15 cellular contexts compared by ENCODE assay signal in the genomic region with DNA sequence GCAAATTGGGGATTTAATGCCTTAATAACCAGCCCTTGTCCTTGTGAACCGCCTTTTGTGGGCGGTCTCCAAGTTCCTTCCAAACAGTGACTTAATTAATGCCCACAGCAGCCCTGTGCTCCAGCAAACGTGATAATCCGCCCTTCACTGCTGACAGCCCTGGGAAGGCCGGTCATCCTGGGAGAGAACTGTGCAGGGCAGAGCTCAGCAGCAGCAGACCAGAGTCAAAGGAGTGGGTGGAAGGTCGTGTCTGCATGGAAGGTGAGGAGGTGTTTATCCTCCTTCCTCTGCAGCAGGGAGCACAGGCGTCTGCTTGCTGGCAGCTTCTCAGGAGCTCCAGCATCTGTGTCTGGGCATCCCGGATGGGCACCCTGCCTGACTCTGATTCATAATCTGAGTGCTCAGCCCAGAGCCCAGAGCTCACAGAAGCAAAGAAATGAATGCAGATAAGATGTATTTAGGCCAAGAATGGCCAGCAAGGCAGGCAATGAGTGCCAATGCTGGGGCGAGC.
DNase-seq lines count a peak whose midpoint lies in the region; ATAC-seq, FAIRE-seq and TF ChIP-seq lines count a peak whose summit lies in the region.
"Had no signal": no experiment of that assay in that cellular context is flagged by ENCODE, and none has a peak within 500 bp of the region (broad histone marks: within the 10 kb centered on the region; RNA-seq: fewer than 3 reads in every experiment).

No MANE protein-coding gene starts in this region.

- H3K36me3 ChIP-seq in astrocyte (ENCODE audit: insufficient read depth, low read length) (no peaks in the 10 kb centered on the region), heart right ventricle (no peaks in the 10 kb centered on the region), rectal smooth muscle tissue (ENCODE audit: control insufficient read depth, insufficient read depth, low read length) (no peaks in the 10 kb centered on the region), SJCRH30 (no peaks in the 10 kb centered on the region)
- H3K36me3 ChIP-seq in CD4-positive, alpha-beta memory T cell (ENCODE audit: insufficient read depth, low read length), result no peaks in the 10 kb centered on the region
- H3K36me3 ChIP-seq: transverse colon had no signal

- H2AFZ ChIP-seq in astrocyte (ENCODE audit: low read depth, low read length), result peak overlapping the region; percentile 44

- CTCF ChIA-PET in CD4-positive, alpha-beta memory T cell (lab: Charles Lee; ENCODE audit: partially characterized antibody), result no interaction called here

- FAIRE-seq in astrocyte (lab: Jason Lieb, UNC), result no peak

- H3K36me3 Mint-ChIP-seq in astrocyte (ENCODE audit: low read depth, unreplicated experiment), result peaks cover 1% of the 10 kb centered on the region
- H3K36me3 Mint-ChIP-seq in immature natural killer cell, result no peaks in the 10 kb centered on the region
- H3K36me3 Mint-ChIP-seq in CD4-positive, alpha-beta memory T cell, result no peaks in the 10 kb centered on the region
- H3K36me3 Mint-ChIP-seq: natural killer cell treated with Interleukin-12 subunit alpha and Interleukin-12 subunit beta and Interleukin-15 and Interleukin-18, amount 100 ng/mL, for 72 hours had no signal

- H3K4me3 Mint-ChIP-seq in astrocyte (ENCODE audit: unreplicated experiment) (no peak overlapping the region), immature natural killer cell (no peak overlapping the region)
- no peak overlapping the region for H3K4me3 Mint-ChIP-seq in CD4-positive, alpha-beta memory T cell
- H3K4me3 Mint-ChIP-seq: dendritic cell treated with granulocyte-macrophage colony-stimulating factor and Interleukin-4, amounts not matched to agents 40 ng/mL and 50 ng/mL, for 4 days; natural killer cell treated with Interleukin-12 subunit alpha and Interleukin-12 subunit beta and Interleukin-15 and Interleukin-18, amount 100 ng/mL, for 72 hours; T-helper 2 cell treated with Interferon-gamma antibody and Interleukin-4, amounts not matched to agents 5 μg/mL and 100 μg/mL, for 36 hours had no signal

- H3K4me3 ChIP-seq in astrocyte (ENCODE audit: insufficient read depth, low read depth, low read length) (no peak overlapping the region), heart right ventricle (no peak overlapping the region), rectal smooth muscle tissue (ENCODE audit: low read length) (no peak overlapping the region), SJCRH30 (no peak overlapping the region)
- H3K4me3 ChIP-seq in CD4-positive, alpha-beta memory T cell (ENCODE audit: low read length in 2 of 2), result no peak overlapping the region
- H3K4me3 ChIP-seq: transverse colon had no signal

- ATAC-seq in heart right ventricle (peak; percentile 32 to 91 (median 74)), GM18870 (IDR thresholded peaks at IDR 0.05; ENCODE audit: unreplicated experiment) (no peak)
- ATAC-seq: natural killer cell treated with Interleukin-12 subunit alpha and Interleukin-12 subunit beta and Interleukin-15 and Interleukin-18, amount 100 ng/mL, for 72 hours had no signal

- intact Hi-C loops in heart right ventricle (cut with DNase I), result loop anchor here in 1 of 10 donors (5.0 kb wide), 1 partner anchor 38 kb away; no protein-coding TSS in a partner anchor
- intact Hi-C loops in CD4-positive, alpha-beta memory T cell (cut with micrococcal nuclease), result no loop called here

- H3K27ac ChIP-seq in astrocyte (ENCODE audit: low read depth, low read length) (peak overlapping the region; percentile 59), heart right ventricle (peak overlapping the region in 4 of 10 donors; percentile 19 to 61 (median 28)), rectal smooth muscle tissue (ENCODE audit: low read depth, low read length) (peak overlapping the region; percentile 6), SJCRH30 (no peak overlapping the region)
- no peak overlapping the region for H3K27ac ChIP-seq in CD4-positive, alpha-beta memory T cell (ENCODE audit: low read depth, low read length)
- H3K27ac ChIP-seq: transverse colon had no signal

- H3K27me3 ChIP-seq in astrocyte (ENCODE audit: insufficient read depth, low read length) (peaks cover 2% of the 10 kb centered on the region), heart right ventricle (peaks cover 0 to 4% (median 0%) of the 10 kb centered on the region in 7 donors), rectal smooth muscle tissue (ENCODE audit: control insufficient read depth, insufficient read depth, low read length) (no peaks in the 10 kb centered on the region), SJCRH30 (peaks cover 29% of the 10 kb centered on the region; the same call in 1 of the 2 replicates)
- H3K27me3 ChIP-seq in CD4-positive, alpha-beta memory T cell (ENCODE audit: insufficient read depth, low read length), result no peaks in the 10 kb centered on the region
- H3K27me3 ChIP-seq: transverse colon had no signal

- POLR2A ChIA-PET in CD4-positive, alpha-beta memory T cell (lab: Charles Lee; ENCODE audit: partially characterized antibody), result no interaction called here

- H3K79me2 ChIP-seq in astrocyte (ENCODE audit: insufficient read depth, low read length), result no peaks in the 10 kb centered on the region

- no peaks in the 10 kb centered on the region for H3K9me3 ChIP-seq in astrocyte (ENCODE audit: insufficient read depth, low read depth, low read length)
- no peaks in the 10 kb centered on the region for H3K9me3 ChIP-seq in heart right ventricle
- no peaks in the 10 kb centered on the region for H3K9me3 ChIP-seq in CD4-positive, alpha-beta memory T cell (ENCODE audit: control insufficient read depth in 1 of 2, low read length in 2 of 2)
- no peaks in the 10 kb centered on the region for H3K9me3 ChIP-seq in SJCRH30 (replicated peaks)
- H3K9me3 ChIP-seq: transverse colon had no signal

- peaks cover 14% of the 10 kb centered on the region for H3K27me3 Mint-ChIP-seq in astrocyte (ENCODE audit: low read depth, unreplicated experiment)
- peaks cover 3 to 11% (median 6%) of the 10 kb centered on the region in 3 donors for H3K27me3 Mint-ChIP-seq in immature natural killer cell (ENCODE audit: low read depth in 3 of 3)
- peaks cover 0 to 4% of the 10 kb centered on the region in 2 donors for H3K27me3 Mint-ChIP-seq in CD4-positive, alpha-beta memory T cell

- TF ChIP-seq CTCF in astrocyte (IDR thresholded peaks at IDR 0.05; ENCODE audit: insufficient read depth, low read depth, low read length), result no peak
- no peak for TF ChIP-seq CTCF in heart right ventricle (IDR thresholded peaks at IDR 0.05)

- peak; percentile 55 for DNase-seq in HT-29 (ENCODE audit: low spot score)
- DNase-seq in astrocyte (ENCODE audit: low read depth), result peak; percentile 86
- DNase-seq in heart right ventricle, result peak; percentile 23 to 38
- DNase-seq in immature natural killer cell, result no peak
- DNase-seq in CD4-positive, alpha-beta memory T cell, result no peak
- DNase-seq in SJCRH30, result no peak
- DNase-seq: activated CD8-positive, alpha-beta memory T cell treated with anti-CD3 and anti-CD28 coated beads, Interleukin-2, amount 50 U/mL, for 48 hours; IMR-90; NCI-H345; transverse colon had no signal

- H3K4me1 ChIP-seq in astrocyte (ENCODE audit: insufficient read depth, low read length) (peaks cover 40% of the 10 kb centered on the region), heart right ventricle (peaks cover 5 to 47% (median 22%) of the 10 kb centered on the region in 9 donors), rectal smooth muscle tissue (ENCODE audit: control insufficient read depth, insufficient read depth, low read length) (no peaks in the 10 kb centered on the region), SJCRH30 (no peaks in the 10 kb centered on the region)
- H3K4me1 ChIP-seq in CD4-positive, alpha-beta memory T cell (ENCODE audit: insufficient read depth, low read length), result no peaks in the 10 kb centered on the region
- H3K4me1 ChIP-seq: transverse colon had no signal

- H3K4me1 Mint-ChIP-seq in astrocyte (ENCODE audit: low read depth, unreplicated experiment), result peaks cover 29% of the 10 kb centered on the region
- no peaks in the 10 kb centered on the region for H3K4me1 Mint-ChIP-seq in immature natural killer cell
- no peaks in the 10 kb centered on the region for H3K4me1 Mint-ChIP-seq in CD4-positive, alpha-beta memory T cell

- H3K27ac Mint-ChIP-seq in astrocyte (ENCODE audit: unreplicated experiment), result peak overlapping the region; percentile 78
- H3K27ac Mint-ChIP-seq in immature natural killer cell, result no peak overlapping the region
- no peak overlapping the region for H3K27ac Mint-ChIP-seq in CD4-positive, alpha-beta memory T cell
- H3K27ac Mint-ChIP-seq: dendritic cell treated with granulocyte-macrophage colony-stimulating factor and Interleukin-4, amounts not matched to agents 40 ng/mL and 50 ng/mL, for 4 days; natural killer cell treated with Interleukin-12 subunit alpha and Interleukin-12 subunit beta and Interleukin-15 and Interleukin-18, amount 100 ng/mL, for 72 hours; T-helper 2 cell treated with Interferon-gamma antibody and Interleukin-4, amounts not matched to agents 5 μg/mL and 100 μg/mL, for 36 hours had no signal

- WGBS in heart right ventricle, 2 donors, result 26 to 27% methylated on average over 9 of the region's 9 CpGs

- H3K9ac ChIP-seq in astrocyte (ENCODE audit: low read length) (peak overlapping the region; percentile 48), rectal smooth muscle tissue (ENCODE audit: low read length) (no peak overlapping the region)

- no peaks in the 10 kb centered on the region for H4K20me1 ChIP-seq in astrocyte (ENCODE audit: insufficient read depth, low read length)

- peaks cover 4% of the 10 kb centered on the region for H3K9me3 Mint-ChIP-seq in astrocyte (ENCODE audit: unreplicated experiment)
- H3K9me3 Mint-ChIP-seq in immature natural killer cell, result peaks cover 0 to 2% (median 0%) of the 10 kb centered on the region in 6 donors
- peaks cover 0 to 8% (median 2%) of the 10 kb centered on the region in 8 donors for H3K9me3 Mint-ChIP-seq in CD4-positive, alpha-beta memory T cell
- H3K9me3 Mint-ChIP-seq: dendritic cell treated with granulocyte-macrophage colony-stimulating factor and Interleukin-4, amounts not matched to agents 40 ng/mL and 50 ng/mL, for 4 days; natural killer cell treated with Interleukin-12 subunit alpha and Interleukin-12 subunit beta and Interleukin-15 and Interleukin-18, amount 100 ng/mL, for 72 hours; T-helper 2 cell treated with Interferon-gamma antibody and Interleukin-4, amounts not matched to agents 5 μg/mL and 100 μg/mL, for 36 hours had no signal

- H3K4me2 ChIP-seq in astrocyte (ENCODE audit: low read length), result peak overlapping the region; percentile 71

Comparison
In these comparisons a context has a peak if more than half of its experiments do, and no peak if none do; other contexts are left out.
1. DNase-seq: peak in HT-29 (single experiment), astrocyte (single experiment) and heart right ventricle (2 of 2); none in immature natural killer cell (0 of 3), CD4-positive, alpha-beta memory T cell (0 of 5) and SJCRH30 (0 of 2).
2. H3K27ac ChIP-seq: peak in astrocyte (single experiment) and rectal smooth muscle tissue (single experiment); none in CD4-positive, alpha-beta memory T cell (single experiment) and SJCRH30 (single experiment).